8 cellular contexts compared by ENCODE assay signal in genomic region chr9:134443169-134444039, GRCh38.
DNase-seq lines count a peak whose midpoint lies in the region; ATAC-seq and TF ChIP-seq lines count a peak whose summit lies in the region.

No MANE protein-coding gene starts in this region.

- H3K4me2 ChIP-seq in IMR-90 (ENCODE audit: low read depth, low read length) = no peak overlapping the region

- no peak overlapping the region for H3K27ac ChIP-seq in IMR-90 (ENCODE audit: insufficient read depth, low read length)
- peak overlapping the region in 2 of 4 donors; percentile 42 to 67 for H3K27ac ChIP-seq in Peyer's patch
- peak overlapping the region in 3 of 4 donors; percentile 16 to 30 (median 20) for H3K27ac ChIP-seq in esophagus muscularis mucosa (replicated peaks in 1 of 4)

- H3K56ac ChIP-seq in IMR-90 (ENCODE audit: extremely low read depth, insufficient read depth, low read length) = no peak overlapping the region

- H4K8ac ChIP-seq in IMR-90 (ENCODE audit: low read depth in 2 of 2, low read length in 2 of 2) = 0 out of 4 replicates have a peak overlapping the region, but pooled peaks of 1 of the 2 experiments have one; percentile 2

- no peak overlapping the region for H2BK5ac ChIP-seq in IMR-90 (ENCODE audit: low read depth, low read length, poor library complexity, severe bottlenecking)

- peak; percentile 84 for ATAC-seq in GM19463 (IDR thresholded peaks at IDR 0.05; ENCODE audit: unreplicated experiment)
- peak; percentile 93 for ATAC-seq in IMR-90 (ENCODE audit: low read depth)
- peak; percentile 100 for ATAC-seq in activated T-cell treated with anti-CD3 and anti-CD28 coated beads, Interleukin-2, amount 50 U/mL, for 4 hours
- peak; percentile 98 for ATAC-seq in natural killer cell

- H3K14ac ChIP-seq in IMR-90 (replicated peaks; ENCODE audit: low read depth, low read length) = no peak overlapping the region

- H2AK9ac ChIP-seq in IMR-90 (replicated peaks; ENCODE audit: low read depth, low read length, poor library complexity) = peak overlapping the region; percentile 88

- no peak for TF ChIP-seq EP300 in esophagus muscularis mucosa (IDR thresholded peaks at IDR 0.05)

- H3K4me1 Mint-ChIP-seq in CD14-positive monocyte (peaks cover 57% of the 10 kb centered on the region), natural killer cell (peaks cover 16 to 37% of the 10 kb centered on the region in 2 donors)
- H3K4me1 Mint-ChIP-seq in activated T-cell treated with anti-CD3 and anti-CD28 coated beads, Interleukin-2, amount 50 U/mL, for 4 hours (ENCODE audit: low read depth) = peaks cover 13% of the 10 kb centered on the region

- peaks cover 6 to 14% of the 10 kb centered on the region in 2 donors for H3K36me3 Mint-ChIP-seq in CD14-positive monocyte
- no peaks in the 10 kb centered on the region for H3K36me3 Mint-ChIP-seq in activated T-cell treated with anti-CD3 and anti-CD28 coated beads, Interleukin-2, amount 50 U/mL, for 4 hours (ENCODE audit: insufficient read depth)
- H3K36me3 Mint-ChIP-seq in natural killer cell = no peaks in the 10 kb centered on the region

- H3K36me3 ChIP-seq in IMR-90 (ENCODE audit: control insufficient read depth, insufficient read depth, low read length) = no peaks in the 10 kb centered on the region; the same call in 1 of the 2 replicates
- H3K36me3 ChIP-seq in Peyer's patch = no peaks in the 10 kb centered on the region
- H3K36me3 ChIP-seq in esophagus muscularis mucosa = peaks cover 0 to 5% (median 2%) of the 10 kb centered on the region in 4 donors

- CTCF ChIA-PET in IMR-90 (lab: Yijun Ruan, JAX) = interaction anchor here (0.6 to 2.8 kb wide), 6 partner anchors 8 to 276 kb away, joined by 3 to 27 read pairs (median 6); no protein-coding TSS in a partner anchor

- intact Hi-C loops in CD14-positive monocyte (cut with micrococcal nuclease) (loop anchor here (1.0 to 10.0 kb wide), 7 partner anchors 33 to 273 kb away; partner anchors contain the start of gene RXRA (in 1 of the 2)), IMR-90 (cut with micrococcal nuclease) (loop anchor here (1.0 to 10.0 kb wide), 3 partner anchors 117 to 379 kb away; partner anchors contain the start of genes BRD3 and RXRA), esophagus muscularis mucosa (cut with DNase I) (loop anchor here (1.0 kb wide), 1 partner anchor 273 kb away; no protein-coding TSS in a partner anchor), natural killer cell (cut with micrococcal nuclease) (loop anchor here (1.0 to 10.0 kb wide), 5 partner anchors 36 to 273 kb away; no protein-coding TSS in a partner anchor)

- no peak overlapping the region for H3K9ac ChIP-seq in IMR-90 (ENCODE audit: low read depth, low read length)

- peak overlapping the region; percentile 20 to 55 for H3K4me3 Mint-ChIP-seq in CD14-positive monocyte
- H3K4me3 Mint-ChIP-seq in activated T-cell treated with anti-CD3 and anti-CD28 coated beads, Interleukin-2, amount 50 U/mL, for 4 hours = no peak overlapping the region
- peak overlapping the region; percentile 53 for H3K4me3 Mint-ChIP-seq in natural killer cell

- TF ChIP-seq RAD21 in IMR-90 (IDR thresholded peaks at IDR 0.05; ENCODE audit: low read length) = peak; percentile 99

- H3K18ac ChIP-seq in IMR-90 (ENCODE audit: low read depth, low read length) = no peak overlapping the region

- H3K79me1 ChIP-seq in IMR-90 (ENCODE audit: low read depth in 1 of 2, low read length in 2 of 2) = no peaks in the 10 kb centered on the region

- peaks cover 4% of the 10 kb centered on the region; the same call in 1 of the 2 replicates for H3K9me1 ChIP-seq in IMR-90 (ENCODE audit: insufficient read depth, low read length)

- H3K9me3 ChIP-seq in IMR-90 (ENCODE audit: control insufficient read depth, insufficient read depth, low read length) (peaks cover 7% of the 10 kb centered on the region; the same call in 1 of the 2 replicates), Peyer's patch (no peaks in the 10 kb centered on the region), esophagus muscularis mucosa (peaks cover 0 to 3% (median 1%) of the 10 kb centered on the region in 4 donors)

- BruUV-seq in IMR-90 (replicated peaks; lab: Mats Ljungman, UMichigan) = no TSS peak

- H3K23ac ChIP-seq in IMR-90 (ENCODE audit: low read depth, low read length) = no peak overlapping the region

- H3K27me3 Mint-ChIP-seq in CD14-positive monocyte (ENCODE audit: low read depth in 3 of 3) (peaks cover 2 to 17% (median 5%) of the 10 kb centered on the region in 3 donors), natural killer cell (ENCODE audit: low read depth in 2 of 2) (peaks cover 0 to 5% of the 10 kb centered on the region in 2 donors)
- peaks cover 5% of the 10 kb centered on the region for H3K27me3 Mint-ChIP-seq in activated T-cell treated with anti-CD3 and anti-CD28 coated beads, Interleukin-2, amount 50 U/mL, for 4 hours (ENCODE audit: low read depth)

- H4K5ac ChIP-seq in IMR-90 (ENCODE audit: low read depth, low read length) = no peak overlapping the region

- H2AK5ac ChIP-seq in IMR-90 (ENCODE audit: low read depth, low read length) = peak overlapping the region; percentile 28

- H2BK120ac ChIP-seq in IMR-90 (ENCODE audit: low read depth, low read length) = no peak overlapping the region; the same call in 1 of the 2 replicates

- H3K4ac ChIP-seq in IMR-90 (ENCODE audit: low read depth, low read length) = no peak overlapping the region

- H3K27me3 ChIP-seq in IMR-90 (ENCODE audit: control insufficient read depth, insufficient read depth, low read length) (no peaks in the 10 kb centered on the region), Peyer's patch (no peaks in the 10 kb centered on the region), esophagus muscularis mucosa (peaks cover 0 to 14% (median 3%) of the 10 kb centered on the region in 4 donors)

- H3K27ac Mint-ChIP-seq in CD14-positive monocyte = peak overlapping the region; percentile 77 to 90 (median 87)
- H3K27ac Mint-ChIP-seq in natural killer cell = peak overlapping the region; percentile 31 to 86

- DNase-seq in CD14-positive monocyte (ENCODE audit: low spot score) (peak; percentile 89), IMR-90 (peak; percentile 93), Peyer's patch (peak; percentile 83 to 96 (median 91)), esophagus muscularis mucosa (ENCODE audit: extremely low spot score) (peak; percentile 95), natural killer cell (peak; percentile 86)
- peak; percentile 86 for DNase-seq in activated T-cell treated with anti-CD3 and anti-CD28 coated beads, Interleukin-2, amount 50 U/mL, for 4 hours
- DNase-seq in stimulated activated CD8-positive, alpha-beta memory T cell treated with anti-CD3 and anti-CD28 coated beads, Interleukin-7, amount 100 ng/mL, for 48 hours (ENCODE audit: extremely low read depth in 1 of 2, low read depth in 1 of 2) = peak; percentile 69 to 87

- TF ChIP-seq POLR2A in IMR-90 (IDR thresholded peaks at IDR 0.05; ENCODE audit: low read depth, low read length) (peak; percentile 50; the same call in 1 of the 2 replicates), Peyer's patch (IDR thresholded peaks at IDR 0.05) (no peak), esophagus muscularis mucosa (IDR thresholded peaks at IDR 0.05; ENCODE audit: low read depth) (no peak)

- 11% methylated on average over 11 of the region's 27 CpGs; no CpG with 5 or more reads in 1 of the 2 experiments for WGBS in IMR-90 (ENCODE audit: extremely low coverage in 2 of 2, insufficient read length in 1 of 2), 2 experiments
- WGBS in esophagus muscularis mucosa = 16% methylated on average over 20 of the region's 27 CpGs

- TF ChIP-seq CTCF in CD14-positive monocyte (IDR thresholded peaks at IDR 0.05) (peak; percentile 99), IMR-90 (conservative IDR thresholded peaks at IDR 0.05; ENCODE audit: low read depth, low read length) (peak; percentile 96), Peyer's patch (IDR thresholded peaks at IDR 0.05) (peak; percentile 91 to 99 (median 98)), esophagus muscularis mucosa (IDR thresholded peaks at IDR 0.05) (peak; percentile 98 to 99 (median 99)), natural killer cell (IDR thresholded peaks at IDR 0.05) (peak; percentile 98)

- dilution Hi-C loops in IMR-90 (cut with HindIII; ENCODE audit: low sequenced_read_pairs, unreplicated experiment) = no loop called here

- H3K4me3 ChIP-seq in IMR-90 (ENCODE audit: insufficient read depth, low read depth, low read length) (no peak overlapping the region), Peyer's patch (no peak overlapping the region), esophagus muscularis mucosa (no peak overlapping the region)

- H2BK15ac ChIP-seq in IMR-90 (ENCODE audit: low read depth, low read length) = no peak overlapping the region

- H3K9me3 Mint-ChIP-seq in CD14-positive monocyte (peaks cover 9 to 19% (median 13%) of the 10 kb centered on the region in 7 donors), natural killer cell (no peaks in the 10 kb centered on the region)
- no peaks in the 10 kb centered on the region for H3K9me3 Mint-ChIP-seq in activated T-cell treated with anti-CD3 and anti-CD28 coated beads, Interleukin-2, amount 50 U/mL, for 4 hours

- H3K4me1 ChIP-seq in IMR-90 (ENCODE audit: control insufficient read depth, insufficient read depth, low read length) (peaks cover 17% of the 10 kb centered on the region), Peyer's patch (peaks cover 0 to 33% (median 16%) of the 10 kb centered on the region in 4 donors), esophagus muscularis mucosa (peaks cover 23 to 36% (median 30%) of the 10 kb centered on the region in 4 donors)

- no peak overlapping the region for H2BK20ac ChIP-seq in IMR-90 (ENCODE audit: low read depth, low read length)

- H4K20me1 ChIP-seq in IMR-90 (ENCODE audit: insufficient read depth, low read length) = peaks cover 9% of the 10 kb centered on the region

- POLR2A ChIA-PET in IMR-90 (lab: Charles Lee; ENCODE audit: unreplicated experiment) = no interaction called here

- H2AFZ ChIP-seq in IMR-90 (replicated peaks; ENCODE audit: low read length, poor library complexity) = peak overlapping the region; percentile 81

- in situ Hi-C loops in IMR-90 (cut with MboI; ENCODE audit: low sequenced_read_pairs) = loop anchor here (5.0 kb wide), 1 partner anchor 276 kb away; no protein-coding TSS in a partner anchor

- no peak overlapping the region; the same call in 1 of the 2 replicates for H4K91ac ChIP-seq in IMR-90 (ENCODE audit: insufficient read depth, low read depth, low read length)

TF ChIP-seq in IMR-90, 13 proteins besides CTCF, POLR2A, EP300 and RAD21 (continues in another document):
- TF ChIP-seq MAZ (IDR thresholded peaks at IDR 0.05; ENCODE audit: borderline replicate concordance, low read depth, low read length) (0 out of 2 replicates have a peak, but pooled peaks have one; percentile 40), ELK1 (IDR thresholded peaks at IDR 0.05; ENCODE audit: borderline replicate concordance, low read depth, low read length) (no peak), NFE2L2 (IDR thresholded peaks at IDR 0.05; ENCODE audit: low read depth, low read length) (no peak)
